10 cellular contexts compared by ENCODE assay signal in genomic region chr3:148998715-148999413, GRCh38. TPM values are rescaled to one million over a fixed set of nuclear protein-coding genes. Genes with fewer than 3 reads are reported as not detected.
DNase-seq lines count a peak whose midpoint lies in the region; ATAC-seq lines count a peak whose summit lies in the region.
"Had no signal": no experiment of that assay in that cellular context is flagged by ENCODE, and none has a peak within 500 bp of the region (broad histone marks: within the 10 kb centered on the region; RNA-seq: fewer than 3 reads in every experiment).

No MANE protein-coding gene starts in this region.

- H3K27me3 ChIP-seq in right cardiac atrium (ENCODE audit: control insufficient read depth, insufficient read depth), result no peaks in the 10 kb centered on the region
- H3K27me3 ChIP-seq: Peyer's patch had no signal

- H3K27ac ChIP-seq in right cardiac atrium (ENCODE audit: low read length), result peak overlapping the region; percentile 61

- H3K4me3 ChIP-seq in right cardiac atrium (ENCODE audit: low read length), result no peak overlapping the region
- H3K4me3 ChIP-seq: Peyer's patch had no signal

- WGBS in right cardiac atrium, result 28% methylated on average over 7 of the region's 7 CpGs

- ATAC-seq in GM21447 (IDR thresholded peaks at IDR 0.05; ENCODE audit: unreplicated experiment) (peak; percentile 43), right cardiac atrium (peak in 1 of 2 donors; percentile 28), GM21381 (IDR thresholded peaks at IDR 0.05; ENCODE audit: unreplicated experiment) (no peak)

- H3K4me1 ChIP-seq in right cardiac atrium (ENCODE audit: control insufficient read depth, insufficient read depth, low read length), result no peaks in the 10 kb centered on the region
- H3K4me1 ChIP-seq: Peyer's patch had no signal

- intact Hi-C loops in right cardiac atrium (cut with DNase I), result no loop called here

- DNase-seq in DMS153 treated with DMSO at 0.1 percent for 48 hours (lab: John Stamatoyannopoulos, UW; ENCODE audit: unreplicated experiment), result peak; percentile 55
- DNase-seq in NCI-H510A treated with DMSO at 0.1 percent for 48 hours (lab: John Stamatoyannopoulos, UW), result peak; percentile 59
- no peak for DNase-seq in right cardiac atrium
- DNase-seq in SK-N-DZ (ENCODE audit: low spot score), result no peak
- DNase-seq in stimulated activated CD4-positive, alpha-beta T cell treated with anti-CD3 and anti-CD28 coated beads, Interleukin-12 subunit alpha, Interleukin-12 subunit beta, amount 100 ng/mL, for 4 hours, result no peak
- DNase-seq in stimulated activated CD4-positive, alpha-beta T cell treated with anti-CD3 and anti-CD28 coated beads, Interleukin-4, amount 100 ng/mL, for 24 hours, result no peak
- DNase-seq: hypothalamus, Peyer's patch had no signal

- no peaks in the 10 kb centered on the region for H3K9me3 ChIP-seq in right cardiac atrium (ENCODE audit: control insufficient read depth, low read length)
- H3K9me3 ChIP-seq: Peyer's patch had no signal

RNA-seq across cellular contexts. Expression of gene GYG1, which starts 7.5 kb away (rescaled TPM):
- 100 to 1,000 TPM in 3 of 4 donors, 10 to 100 TPM in 1; 98.4 to 144 (median 117) TPM for total RNA-seq in right cardiac atrium
- polyA plus RNA-seq in right cardiac atrium, result 123 TPM
- polyA plus RNA-seq in SK-N-DZ (2014; cell fraction: cytosol; rRNA removed), result 18.4 and 33.5 TPM in 2 replicates
- polyA plus RNA-seq in SK-N-DZ (2014; cell fraction: nucleus; rRNA removed), result 10.9 and 19.4 TPM in 2 replicates

Comparison
In these comparisons a context has a peak if more than half of its experiments do, and no peak if none do; other contexts are left out.
1. DNase-seq: peak in DMS153 treated with DMSO at 0.1 percent for 48 hours (single experiment) and NCI-H510A treated with DMSO at 0.1 percent for 48 hours (single experiment); none in right cardiac atrium (0 of 3), SK-N-DZ (single experiment), stimulated activated CD4-positive, alpha-beta T cell treated with anti-CD3 and anti-CD28 coated beads, Interleukin-12 subunit alpha, Interleukin-12 subunit beta, amount 100 ng/mL, for 4 hours (single experiment) and stimulated activated CD4-positive, alpha-beta T cell treated with anti-CD3 and anti-CD28 coated beads, Interleukin-4, amount 100 ng/mL, for 24 hours (single experiment).